Comparison of ENCODE assay signal across 7 cellular contexts in genomic region chr14:50040401-50040775, GRCh38.
A peak's percentile ranks its signal among the peaks of the same experiment; 100 is the strongest.
DNase-seq lines count a peak whose midpoint lies in the region; ATAC-seq lines count a peak whose summit lies in the region.

No MANE protein-coding gene starts in this region.

- peak overlapping the region; percentile 86 to 87 for H3K4me3 Mint-ChIP-seq in activated T-cell treated with anti-CD3 and anti-CD28 coated beads, Interleukin-2, amount 50 U/mL, for 72 hours

- H3K4me3 ChIP-seq in urinary bladder (ENCODE audit: low read depth, low read length): no peak overlapping the region

- H3K36me3 ChIP-seq in urinary bladder (ENCODE audit: insufficient read depth): no peaks in the 10 kb centered on the region

- H3K4me1 ChIP-seq in urinary bladder (ENCODE audit: insufficient read depth): no peaks in the 10 kb centered on the region

- H3K36me3 Mint-ChIP-seq in activated T-cell treated with anti-CD3 and anti-CD28 coated beads, Interleukin-2, amount 50 U/mL, for 72 hours (ENCODE audit: insufficient read depth in 2 of 2): peaks cover 13 to 24% of the 10 kb centered on the region in 2 donors

- peaks cover 0 to 2% of the 10 kb centered on the region in 2 donors for H3K9me3 Mint-ChIP-seq in activated T-cell treated with anti-CD3 and anti-CD28 coated beads, Interleukin-2, amount 50 U/mL, for 72 hours

- ATAC-seq in GM19372 (IDR thresholded peaks at IDR 0.05; ENCODE audit: low read depth, unreplicated experiment) (peak; percentile 32), HG03439 (IDR thresholded peaks at IDR 0.05; ENCODE audit: unreplicated experiment) (no peak)
- ATAC-seq in activated T-cell treated with anti-CD3 and anti-CD28 coated beads, Interleukin-2, amount 50 U/mL, for 72 hours (replicated peaks in 1 of 2): peak; percentile 45 to 53

- H3K27me3 Mint-ChIP-seq in activated T-cell treated with anti-CD3 and anti-CD28 coated beads, Interleukin-2, amount 50 U/mL, for 72 hours (ENCODE audit: low read depth): no peaks in the 10 kb centered on the region

- DNase-seq in NOMO-1 treated with DMSO at 0.1 percent for 48 hours (lab: John Stamatoyannopoulos, UW; ENCODE audit: unreplicated experiment) (peak; percentile 88), iris pigment epithelial cell (ENCODE audit: low read depth) (peak; percentile 94), occipital lobe (lab: John Stamatoyannopoulos, UW) (no peak)
- peak; percentile 40 to 45 for DNase-seq in activated T-cell treated with anti-CD3 and anti-CD28 coated beads, Interleukin-2, amount 50 U/mL, for 72 hours

- peaks cover 74% of the 10 kb centered on the region for H3K4me1 Mint-ChIP-seq in activated T-cell treated with anti-CD3 and anti-CD28 coated beads, Interleukin-2, amount 50 U/mL, for 72 hours (ENCODE audit: low read depth)

- peak overlapping the region; percentile 11 for H3K27ac ChIP-seq in urinary bladder (ENCODE audit: low read depth)

- H3K27ac Mint-ChIP-seq in activated T-cell treated with anti-CD3 and anti-CD28 coated beads, Interleukin-2, amount 50 U/mL, for 72 hours: peak overlapping the region; percentile 99

- WGBS in urinary bladder: 54% methylated on average over 4 of the region's 4 CpGs
